In genomic region chr11:77035580-77035979, GRCh38 we compare ENCODE assay signal across 22 cellular contexts. TPM values are rescaled to one million over a fixed set of nuclear protein-coding genes. Genes with fewer than 3 reads are reported as not detected.
DNase-seq lines count a peak whose midpoint lies in the region; ATAC-seq and TF ChIP-seq lines count a peak whose summit lies in the region.
"Had no signal": no experiment of that assay in that cellular context is flagged by ENCODE, and none has a peak within 500 bp of the region (broad histone marks: within the 10 kb centered on the region; RNA-seq: fewer than 3 reads in every experiment).

No MANE protein-coding gene starts in this region.

- peak overlapping the region; percentile 9; the same call in 1 of the 2 replicates for H3K4me2 ChIP-seq in PC-3 (ENCODE audit: low read length)
- H3K4me2 ChIP-seq: SK-N-SH had no signal

- H3K9ac ChIP-seq in PC-3 (ENCODE audit: low read length), result no peak overlapping the region
- H3K9ac ChIP-seq: SK-N-SH had no signal

- no peaks in the 10 kb centered on the region for H3K79me2 ChIP-seq in PC-3 (ENCODE audit: low read length)

- TF ChIP-seq POLR2A in transverse colon (IDR thresholded peaks at IDR 0.05), result no peak

- H2AFZ ChIP-seq in PC-3 (ENCODE audit: low read length), result no peak overlapping the region

- H3K4me1 ChIP-seq in PC-3 (ENCODE audit: insufficient read depth, low read length), result peaks cover 31% of the 10 kb centered on the region
- peaks cover 12 to 29% (median 17%) of the 10 kb centered on the region in 4 donors for H3K4me1 ChIP-seq in transverse colon

- H3F3A ChIP-seq in PC-3 (ENCODE audit: low read length, unreplicated experiment), result no peaks in the 10 kb centered on the region

- H3K27me3 ChIP-seq in PC-3 (ENCODE audit: low read length), result no peaks in the 10 kb centered on the region
- H3K27me3 ChIP-seq in transverse colon, result peaks cover 26% of the 10 kb centered on the region

- H3K4me3 ChIP-seq in PC-3 (ENCODE audit: low read length) (no peak overlapping the region), epithelial cell of esophagus (ENCODE audit: low read length) (no peak overlapping the region), transverse colon (peak overlapping the region in 3 of 4 donors; percentile 15 to 37 (median 20))
- H3K4me3 ChIP-seq: uterus had no signal

- 36 to 40% methylated on average over 5 of the region's 5 CpGs for WGBS in transverse colon (ENCODE audit: low coverage in 1 of 2), 2 donors

- in situ Hi-C loops in transverse colon (cut with MboI; ENCODE audit: low pct_ligation_motif_present in 1 of 4, low pct_unique_long_range_greater_than_20kb in 1 of 4, low sequenced_read_pairs in 3 of 4), result loop anchor here in 3 of 4 donors (25.0 kb wide), 3 partner anchors 152 to 298 kb away; no protein-coding TSS in a partner anchor

- BruUV-seq in PC-3 (replicated peaks; lab: Mats Ljungman, UMichigan), result no TSS peak

- H3K36me3 ChIP-seq in PC-3 (ENCODE audit: low read depth, low read length), result no peaks in the 10 kb centered on the region
- no peaks in the 10 kb centered on the region for H3K36me3 ChIP-seq in transverse colon
- H3K36me3 ChIP-seq: uterus had no signal

- H4K20me1 ChIP-seq in PC-3 (ENCODE audit: low read length), result no peaks in the 10 kb centered on the region

- POLR2A ChIA-PET in PC-3 (lab: Charles Lee; ENCODE audit: unreplicated experiment), result no interaction called here

- peak; percentile 50 for DNase-seq in NCI-H82 (lab: John Stamatoyannopoulos, UW)
- DNase-seq in NCI-H82 treated with DMSO at 0.1 percent for 48 hours (lab: John Stamatoyannopoulos, UW; ENCODE audit: unreplicated experiment), result no peak
- DNase-seq in PC-3, result peak; percentile 83
- peak; percentile 85 for DNase-seq in epithelial cell of esophagus (ENCODE audit: low read depth)
- DNase-seq in transverse colon, result peak; percentile 72
- no peak for DNase-seq in NCI-H1436 treated with DMSO at 0.1 percent for 48 hours (lab: John Stamatoyannopoulos, UW)
- DNase-seq in kidney tubule cell (ENCODE audit: low spot score), result no peak
- no peak for DNase-seq in mucosa of gallbladder (ENCODE audit: low spot score)
- DNase-seq: activated CD4-positive, alpha-beta T cell treated with anti-CD3 and anti-CD28 coated beads for 36 hours; activated CD8-positive, alpha-beta memory T cell treated with anti-CD3 and anti-CD28 coated beads, Interleukin-2, amount 10 ng/mL, durations not matched to agents 7 days and 5 days; activated naive CD8-positive, alpha-beta T cell treated with anti-CD3 and anti-CD28 coated beads, Interleukin-2, amount 50 U/mL, for 24 hours; COR-L47; effector CD4-positive, alpha-beta T cell; posterior cingulate gyrus; SK-N-SH; stimulated activated CD4-positive, alpha-beta T cell treated with anti-CD3 and anti-CD28 coated beads, Interleukin-2, amount 100 ng/mL, for 48 hours; T-helper 9 cell; uterus had no signal

- TF ChIP-seq EP300 in transverse colon (IDR thresholded peaks at IDR 0.05; ENCODE audit: low read depth), result no peak

- no peaks in the 10 kb centered on the region for H3K9me2 ChIP-seq in PC-3 (replicated peaks; ENCODE audit: low read length)
- H3K9me2 ChIP-seq: SK-N-SH had no signal

- peak; percentile 53 for ATAC-seq in PC-3
- ATAC-seq: activated CD4-positive, alpha-beta T cell treated with anti-CD3 and anti-CD28 coated beads for 36 hours; activated CD8-positive, alpha-beta memory T cell treated with anti-CD3 and anti-CD28 coated beads, Interleukin-2, amount 10 ng/mL, durations not matched to agents 7 days and 5 days; activated naive CD8-positive, alpha-beta T cell treated with anti-CD3 and anti-CD28 coated beads, Interleukin-2, amount 50 U/mL, for 24 hours; natural killer cell treated with Interleukin-12 subunit alpha and Interleukin-12 subunit beta and Interleukin-15 and Interleukin-18, amount 100 ng/mL, for 72 hours had no signal

- CTCF ChIA-PET in PC-3 (lab: Charles Lee), result no interaction called here

- no peaks in the 10 kb centered on the region for H3K9me3 ChIP-seq in PC-3 (ENCODE audit: low read length)
- H3K9me3 ChIP-seq in transverse colon, result no peaks in the 10 kb centered on the region
- H3K9me3 ChIP-seq: SK-N-SH, uterus had no signal

- TF ChIP-seq CTCF in PC-3 (conservative IDR thresholded peaks at IDR 0.05; ENCODE audit: low read depth, low read length) (no peak), epithelial cell of esophagus (IDR thresholded peaks at IDR 0.05; ENCODE audit: insufficient read depth, low read depth, low read length, missing control alignments) (no peak), transverse colon (IDR thresholded peaks at IDR 0.05) (no peak)

- intact Hi-C loops in PC-3 (cut with micrococcal nuclease) (loop anchor here (5.0 kb wide), 1 partner anchor 98 kb away; no protein-coding TSS in a partner anchor), transverse colon (cut with DNase I; ENCODE audit: low total_unique reads) (no loop called here)

- H3K27ac ChIP-seq in PC-3 (ENCODE audit: low read length), result peak overlapping the region; percentile 25
- H3K27ac ChIP-seq in transverse colon, result peak overlapping the region; percentile 77 to 80 (median 80)
- H3K27ac ChIP-seq: uterus had no signal

RNA-seq across cellular contexts. Expression of gene B3GNT6, which starts 1.4 kb away (rescaled TPM):
- total RNA-seq in PC-3 (2014; rRNA removed) (0.04 TPM in 1 of 2 replicates, not detected in the other), transverse colon (10 to 100 TPM; 64.7 to 88.1 (median 72.0) TPM), mucosa of gallbladder (not detected)
- total RNA-seq: activated CD4-positive, alpha-beta T cell treated with anti-CD3 and anti-CD28 coated beads for 36 hours; activated CD8-positive, alpha-beta memory T cell treated with anti-CD3 and anti-CD28 coated beads, Interleukin-2, amount 10 ng/mL, durations not matched to agents 7 days and 5 days; cardiac septum; H4; natural killer cell treated with Interleukin-12 subunit alpha and Interleukin-12 subunit beta and Interleukin-15 and Interleukin-18, amount 100 ng/mL, for 72 hours; skeletal muscle tissue had no signal

RNA-seq across cellular contexts. Expression of gene CAPN5, which starts 31.2 kb away (rescaled TPM):
- 6.3 and 7.7 TPM in 2 replicates for total RNA-seq in PC-3 (2014; rRNA removed)
- total RNA-seq in transverse colon, result 100 to 1,000 TPM; 210 to 290 (median 214) TPM
- 197 TPM for total RNA-seq in mucosa of gallbladder

Comparison
In these comparisons a context has a peak if more than half of its experiments do, and no peak if none do; other contexts are left out.
1. DNase-seq: peak in NCI-H82 (single experiment), PC-3 (single experiment), epithelial cell of esophagus (single experiment) and transverse colon (single experiment); none in NCI-H82 treated with DMSO at 0.1 percent for 48 hours (single experiment), NCI-H1436 treated with DMSO at 0.1 percent for 48 hours (single experiment), kidney tubule cell (single experiment) and mucosa of gallbladder (single experiment).
2. H3K4me3 ChIP-seq: peak in transverse colon (3 of 4); none in PC-3 (single experiment) and epithelial cell of esophagus (single experiment).
3. RNA of gene B3GNT6, which starts 1.4 kb away (total RNA-seq): 64.7 to 88.1 TPM in transverse colon; 0.04 TPM in PC-3 and not detected in mucosa of gallbladder (single experiment); every median in the first group is over 10 times any median in the second.
4. RNA of gene CAPN5, which starts 31.2 kb away (total RNA-seq): 210 to 290 TPM in transverse colon and 197 TPM in mucosa of gallbladder (single experiment); 6.3 to 7.7 TPM in PC-3; every median in the first group is over 10 times any median in the second.